ENCODE assay signal across 2 cellular contexts in the genomic region with DNA sequence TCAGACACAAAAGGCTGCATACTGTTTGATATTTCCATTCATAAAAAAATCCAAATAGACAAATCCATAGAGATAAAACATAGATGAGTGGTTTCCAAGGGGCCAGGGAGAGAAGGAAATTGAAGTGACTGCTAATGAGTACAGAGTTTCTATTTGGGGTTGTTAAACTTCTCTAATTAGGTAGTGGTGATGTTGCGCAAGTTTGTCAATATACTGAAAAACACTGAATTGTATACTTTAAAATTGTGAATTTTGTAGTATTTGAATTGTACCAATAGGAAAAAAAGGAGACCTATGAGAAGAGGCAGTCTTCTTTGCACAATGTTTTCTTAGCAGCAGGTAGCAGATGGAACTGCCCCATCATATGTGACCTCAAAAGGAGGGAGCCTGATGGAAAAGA.
TF ChIP-seq lines count a peak whose summit lies in the region.

No MANE protein-coding gene starts in this region.

TF ChIP-seq in IMR-90, 13 proteins besides CTCF, POLR2A, EP300 and RAD21:
- peak; percentile 73 for TF ChIP-seq CEBPB (IDR thresholded peaks at IDR 0.05; ENCODE audit: low read depth, low read length)
- TF ChIP-seq FOS (IDR thresholded peaks at IDR 0.05; ENCODE audit: low read depth, low read length), result no peak
- TF ChIP-seq RCOR1 (IDR thresholded peaks at IDR 0.05; ENCODE audit: insufficient replicate concordance, low read length), result no peak
- TF ChIP-seq SMC3 (IDR thresholded peaks at IDR 0.05; ENCODE audit: low read depth, low read length), result no peak
- TF ChIP-seq MAFK (IDR thresholded peaks at IDR 0.05; ENCODE audit: low read depth, low read length), result no peak

TF ChIP-seq in H1, 55 proteins besides CTCF, POLR2A, EP300 and RAD21:
- TF ChIP-seq ASH2L (IDR thresholded peaks at IDR 0.05; ENCODE audit: low read length) (no peak), NRF1 (IDR thresholded peaks at IDR 0.05; ENCODE audit: low read depth, low read length) (no peak), CEBPB (IDR thresholded peaks at IDR 0.05; ENCODE audit: low read depth, low read length) (peak; percentile 49; the same call in 1 of the 2 replicates), TAF1 (IDR thresholded peaks at IDR 0.05; ENCODE audit: low read depth, low read length) (no peak)
